Comparison of ENCODE assay signal across 15 cellular contexts in genomic region chr17:3765981-3766380, GRCh38. TPM values are rescaled to one million over a fixed set of nuclear protein-coding genes. Genes with fewer than 3 reads are reported as not detected.
A peak's percentile ranks its signal among the peaks of the same experiment; 100 is the strongest.
DNase-seq lines count a peak whose midpoint lies in the region; ATAC-seq and TF ChIP-seq lines count a peak whose summit lies in the region.
"Had no signal": no experiment of that assay in that cellular context is flagged by ENCODE, and none has a peak within 500 bp of the region (broad histone marks: within the 10 kb centered on the region; RNA-seq: fewer than 3 reads in every experiment).

No MANE protein-coding gene starts in this region.

- H3K4me3 ChIP-seq in stomach: no peak overlapping the region
- H3K4me3 ChIP-seq in smooth muscle cell: no peak overlapping the region
- H3K4me3 ChIP-seq: ovary, SK-N-MC, uterus had no signal

- POLR2A ChIA-PET in activated B cell treated with CpG ODN at 0.5 μM for 24 hours (lab: Charles Lee): interaction anchor here (0.8 to 2.1 kb wide), 4 partner anchors 10 to 249 kb away, joined by 3 to 13 read pairs (median 7); no protein-coding TSS in a partner anchor

- intact Hi-C loops in activated B cell treated with CpG ODN at 0.5 μM for 24 hours (cut with micrococcal nuclease) (loop anchor here (1.0 to 2.0 kb wide), 4 partner anchors 29 to 61 kb away; no protein-coding TSS in a partner anchor), stomach (cut with DNase I; ENCODE audit: low total_unique reads) (no loop called here)

- peak; percentile 54 for DNase-seq in activated CD8-positive, alpha-beta memory T cell treated with anti-CD3 and anti-CD28 coated beads, Interleukin-2, amount 50 U/mL, for 48 hours
- no peak for DNase-seq in activated CD8-positive, alpha-beta memory T cell treated with anti-CD3 and anti-CD28 coated beads for 24 hours
- DNase-seq in activated B cell treated with CpG ODN at 0.5 μM for 24 hours (no peak), stomach (no peak), GM19240 (ENCODE audit: insufficient read length, low spot score) (no peak), smooth muscle cell (lab: John Stamatoyannopoulos, UW; ENCODE audit: unreplicated experiment) (no peak)
- no peak for DNase-seq in effector memory CD8-positive, alpha-beta T cell
- DNase-seq in NK-92 treated with Interleukin-12 subunit alpha and Interleukin-12 subunit beta, amount 100 ng/mL, for 24 hours (lab: John Stamatoyannopoulos, UW): no peak
- DNase-seq: foreskin fibroblast, left colon, NCI-H1092, NCI-H524 treated with DMSO at 0.1 percent for 48 hours, ovary, uterus had no signal

- no peak overlapping the region for H3K4me2 ChIP-seq in smooth muscle cell

- no peak for TF ChIP-seq POLR2A in stomach (IDR thresholded peaks at IDR 0.05)

- no peaks in the 10 kb centered on the region for H3K79me2 ChIP-seq in smooth muscle cell (ENCODE audit: low read depth)

- no peak overlapping the region for H2AFZ ChIP-seq in smooth muscle cell (ENCODE audit: low read depth)

- CTCF ChIA-PET in activated B cell treated with CpG ODN at 0.5 μM for 24 hours (lab: Charles Lee): interaction anchor here (1.1 to 1.7 kb wide), 6 partner anchors 30 to 92 kb away, joined by 3 to 5 read pairs (median 3); partner anchors contain the start of gene NCBP3

- no peaks in the 10 kb centered on the region for H4K20me1 ChIP-seq in smooth muscle cell (ENCODE audit: low read depth)

- H3K36me3 Mint-ChIP-seq in activated B cell treated with CpG ODN at 0.5 μM for 24 hours (ENCODE audit: low read depth): no peaks in the 10 kb centered on the region
- peaks cover 48% of the 10 kb centered on the region for H3K36me3 Mint-ChIP-seq in effector memory CD8-positive, alpha-beta T cell (ENCODE audit: insufficient read depth)

- 78 to 93% (median 89%) methylated on average over 9 of the region's 9 CpGs for WGBS in stomach, 5 donors
- 95% methylated on average over 9 of the region's 9 CpGs for WGBS in smooth muscle cell (ENCODE audit: low lambda C conversion rate)

- TF ChIP-seq CTCF in activated B cell treated with CpG ODN at 0.5 μM for 24 hours (IDR thresholded peaks at IDR 0.05) (no peak), stomach (IDR thresholded peaks at IDR 0.05) (no peak), smooth muscle cell (IDR thresholded peaks at IDR 0.05; ENCODE audit: borderline replicate concordance, insufficient read depth, poor library complexity, severe bottlenecking) (no peak)

- no peaks in the 10 kb centered on the region for H3K9me3 Mint-ChIP-seq in activated B cell treated with CpG ODN at 0.5 μM for 24 hours
- no peaks in the 10 kb centered on the region for H3K9me3 Mint-ChIP-seq in effector memory CD8-positive, alpha-beta T cell

- no peak for TF ChIP-seq EP300 in stomach (IDR thresholded peaks at IDR 0.05)

- H3K9ac ChIP-seq in smooth muscle cell (ENCODE audit: low read depth): no peak overlapping the region

- no peak for ATAC-seq in activated B cell treated with CpG ODN at 0.5 μM for 24 hours (ENCODE audit: low read depth)
- ATAC-seq in effector memory CD8-positive, alpha-beta T cell (replicated peaks): no peak

- H3K36me3 ChIP-seq in stomach (no peaks in the 10 kb centered on the region), smooth muscle cell (ENCODE audit: low read depth) (no peaks in the 10 kb centered on the region)
- H3K36me3 ChIP-seq: ovary, uterus had no signal

- H3K27me3 ChIP-seq in stomach (peaks cover 0 to 11% (median 0%) of the 10 kb centered on the region in 3 donors), smooth muscle cell (ENCODE audit: low read depth) (no peaks in the 10 kb centered on the region)
- H3K27me3 ChIP-seq: ovary, uterus had no signal

- no peaks in the 10 kb centered on the region for H3K4me1 ChIP-seq in stomach
- H3K4me1 ChIP-seq in smooth muscle cell (ENCODE audit: low read depth): no peaks in the 10 kb centered on the region
- H3K4me1 ChIP-seq: uterus had no signal

- H3K4me3 Mint-ChIP-seq in activated B cell treated with CpG ODN at 0.5 μM for 24 hours: no peak overlapping the region
- H3K4me3 Mint-ChIP-seq in effector memory CD8-positive, alpha-beta T cell: peak overlapping the region; percentile 90 to 97

- H3K27ac ChIP-seq in stomach (peak overlapping the region in 4 of 5 donors; percentile 14 to 34 (median 28)), smooth muscle cell (ENCODE audit: low read depth) (no peak overlapping the region)
- H3K27ac ChIP-seq: ovary, SK-N-MC, uterus had no signal

- H3K9me3 ChIP-seq in stomach: no peaks in the 10 kb centered on the region
- no peaks in the 10 kb centered on the region for H3K9me3 ChIP-seq in smooth muscle cell (replicated peaks; ENCODE audit: low read depth)
- H3K9me3 ChIP-seq: ovary, uterus had no signal

- H3K4me1 Mint-ChIP-seq in activated B cell treated with CpG ODN at 0.5 μM for 24 hours: peaks cover 29% of the 10 kb centered on the region
- H3K4me1 Mint-ChIP-seq in effector memory CD8-positive, alpha-beta T cell (ENCODE audit: low read depth in 2 of 2): peaks cover 71 to 74% of the 10 kb centered on the region in 2 donors

- H3F3A ChIP-seq in smooth muscle cell (ENCODE audit: low read depth): no peaks in the 10 kb centered on the region

- peak overlapping the region; percentile 82 for H3K27ac Mint-ChIP-seq in activated B cell treated with CpG ODN at 0.5 μM for 24 hours
- H3K27ac Mint-ChIP-seq in effector memory CD8-positive, alpha-beta T cell: peak overlapping the region; percentile 97 to 100

- no peaks in the 10 kb centered on the region for H3K27me3 Mint-ChIP-seq in activated B cell treated with CpG ODN at 0.5 μM for 24 hours
- H3K27me3 Mint-ChIP-seq in effector memory CD8-positive, alpha-beta T cell: no peaks in the 10 kb centered on the region

RNA-seq across cellular contexts. Expression of gene ITGAE, which starts 35.0 kb away (rescaled TPM):
- total RNA-seq in activated B cell treated with CpG ODN at 0.5 μM for 24 hours (42.9 and 45.3 TPM in 2 replicates), stomach (10 to 100 TPM in 3 of 5 donors, 1 to 10 TPM in 2; 4.5 to 39.4 (median 13.6) TPM), smooth muscle cell (43.8 and 51.2 TPM in 2 replicates)
- polyA plus RNA-seq in stomach (10 to 100 TPM; 36.9 to 66.8 (median 55.9) TPM), smooth muscle cell (61.4 and 66.7 TPM in 2 replicates)

RNA-seq across cellular contexts. Expression of gene HASPIN, which starts 42.3 kb away (rescaled TPM):
- total RNA-seq in activated B cell treated with CpG ODN at 0.5 μM for 24 hours (6.4 and 6.7 TPM in 2 replicates), stomach (under 1 TPM in 3 of 5 donors, not detected in 2; 0.55 to 0.89 (median 0.87) TPM), smooth muscle cell (2.6 and 2.7 TPM in 2 replicates)
- polyA plus RNA-seq in stomach (under 1 TPM in 2 of 3 donors, not detected in 1; 0.30 to 0.68 TPM), smooth muscle cell (1.2 and 2.0 TPM in 2 replicates)
